Comparison of ENCODE assay signal across 8 cellular contexts in the genomic region with DNA sequence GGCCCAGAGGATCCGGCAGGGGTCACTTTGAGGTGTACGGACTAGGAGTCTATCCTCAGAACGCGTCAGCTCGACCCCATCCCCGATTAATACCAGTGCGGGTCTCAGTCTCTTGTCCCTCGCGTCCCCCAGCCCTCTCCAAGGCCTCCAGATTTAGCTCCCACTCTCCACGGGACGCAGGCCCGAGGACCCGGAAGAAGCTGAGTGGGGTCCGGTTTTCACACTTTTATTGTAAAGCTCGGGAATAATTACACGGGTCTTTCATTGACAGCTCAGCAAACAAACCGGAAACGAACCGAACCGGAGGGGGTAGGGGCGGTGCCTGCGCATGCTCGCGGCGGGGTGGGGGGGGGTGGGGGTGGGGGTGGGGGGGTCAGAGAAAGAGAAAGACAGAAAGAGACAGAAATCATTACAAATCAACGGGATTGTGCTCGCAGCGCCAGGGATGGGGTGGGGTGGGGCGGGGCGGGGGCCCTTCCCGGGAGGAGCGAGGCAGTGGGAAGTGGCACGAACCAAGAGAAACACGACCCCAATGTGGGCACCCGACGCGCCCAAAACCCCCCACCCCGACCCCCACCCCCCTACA. TPM values are rescaled to one million over a fixed set of nuclear protein-coding genes. Genes with fewer than 3 reads are reported as not detected.
DNase-seq lines count a peak whose midpoint lies in the region; ATAC-seq and TF ChIP-seq lines count a peak whose summit lies in the region.

No MANE protein-coding gene starts in this region.

- H3K27ac ChIP-seq in body of pancreas (peak overlapping the region; percentile 92 to 98 (median 96)), smooth muscle cell (ENCODE audit: low read depth) (peak overlapping the region; percentile 70)

- H3K9me3 ChIP-seq in body of pancreas (no peaks in the 10 kb centered on the region), iPS-15b (ENCODE audit: control insufficient read depth, insufficient read depth, low read length) (no peaks in the 10 kb centered on the region), smooth muscle cell (replicated peaks; ENCODE audit: low read depth) (no peaks in the 10 kb centered on the region)

- no peaks in the 10 kb centered on the region for H3K27me3 ChIP-seq in body of pancreas
- no peaks in the 10 kb centered on the region for H3K27me3 ChIP-seq in iPS-15b (ENCODE audit: control insufficient read depth, insufficient read depth, low read length)
- H3K27me3 ChIP-seq in smooth muscle cell (ENCODE audit: low read depth), result no peaks in the 10 kb centered on the region

- H3K4me1 ChIP-seq in body of pancreas, result peaks cover 21% of the 10 kb centered on the region
- peaks cover 29% of the 10 kb centered on the region for H3K4me1 ChIP-seq in iPS-15b (ENCODE audit: control insufficient read depth, insufficient read depth, low read length)
- peaks cover 21% of the 10 kb centered on the region for H3K4me1 ChIP-seq in smooth muscle cell (ENCODE audit: low read depth)

- peaks cover 7% of the 10 kb centered on the region for H3F3A ChIP-seq in smooth muscle cell (ENCODE audit: low read depth)

- intact Hi-C loops in body of pancreas (cut with DNase I), result no loop called here

- 0% methylated on average over 24 to 31 of the region's 38 CpGs for WGBS in body of pancreas, 2 donors
- 1% methylated on average over 29 of the region's 38 CpGs for WGBS in smooth muscle cell (ENCODE audit: low lambda C conversion rate)

- H3K9ac ChIP-seq in iPS-15b (ENCODE audit: low read depth, low read length) (peak overlapping the region; percentile 83), smooth muscle cell (ENCODE audit: low read depth) (peak overlapping the region; percentile 49)

- no peak for TF ChIP-seq POLR2A in body of pancreas (IDR thresholded peaks at IDR 0.05)

- H3K4me2 ChIP-seq in smooth muscle cell, result peak overlapping the region; percentile 98

- ATAC-seq in HG02981 (IDR thresholded peaks at IDR 0.05; ENCODE audit: unreplicated experiment), result peak; percentile 16
- peak; percentile 47 for ATAC-seq in body of pancreas

- no peaks in the 10 kb centered on the region for H4K20me1 ChIP-seq in smooth muscle cell (ENCODE audit: low read depth)

- peak overlapping the region; percentile 7 to 39 for H3K4me3 ChIP-seq in body of pancreas
- H3K4me3 ChIP-seq in iPS-15b (ENCODE audit: low read depth, low read length), result peak overlapping the region; percentile 94
- peak overlapping the region; percentile 64 for H3K4me3 ChIP-seq in smooth muscle cell

- no peaks in the 10 kb centered on the region for H3K79me2 ChIP-seq in smooth muscle cell (ENCODE audit: low read depth)

- H3K36me3 ChIP-seq in body of pancreas (replicated peaks in 1 of 2; ENCODE audit: insufficient read depth in 1 of 2, low read depth in 2 of 2) (no peaks in the 10 kb centered on the region), iPS-15b (ENCODE audit: control insufficient read depth, insufficient read depth, low read length) (peaks cover 13% of the 10 kb centered on the region), smooth muscle cell (ENCODE audit: low read depth) (no peaks in the 10 kb centered on the region)

- DNase-seq in DMS 273 (lab: John Stamatoyannopoulos, UW; ENCODE audit: unreplicated experiment) (peak; percentile 62), DMS 273 treated with DMSO at 0.1 percent for 48 hours (lab: John Stamatoyannopoulos, UW) (no peak), RKO (ENCODE audit: low spot score) (peak; percentile 54), body of pancreas (peak; percentile 55 to 62 (median 57)), smooth muscle cell (lab: John Stamatoyannopoulos, UW; ENCODE audit: unreplicated experiment) (peak; percentile 36), islet precursor cell (no peak)

- peak overlapping the region; percentile 82 for H2AFZ ChIP-seq in smooth muscle cell (ENCODE audit: low read depth)

- TF ChIP-seq CTCF in body of pancreas (IDR thresholded peaks at IDR 0.05) (peak in 1 of 7 experiments; percentile 4), smooth muscle cell (IDR thresholded peaks at IDR 0.05; ENCODE audit: borderline replicate concordance, insufficient read depth, poor library complexity, severe bottlenecking) (no peak)

RNA-seq across cellular contexts. Expression of gene PCDH1, which starts 27.9 kb away (rescaled TPM):
- total RNA-seq in body of pancreas (10 to 100 TPM; 24.9 to 31.3 TPM), smooth muscle cell (4.5 and 14.7 TPM in 2 replicates)
- polyA plus RNA-seq in smooth muscle cell, result 2.5 and 3.1 TPM in 2 replicates

Comparison
In these comparisons a context has a peak if more than half of its experiments do, and no peak if none do; other contexts are left out.
1. DNase-seq: peak in DMS 273 (single experiment), RKO (single experiment), body of pancreas (4 of 4) and smooth muscle cell (single experiment); none in DMS 273 treated with DMSO at 0.1 percent for 48 hours (single experiment) and islet precursor cell (single experiment).
2. H3K4me3 ChIP-seq: peak in every context shown above with its lines; median percentile 94 in iPS-15b; 64 in smooth muscle cell; 23 in body of pancreas.